In the genomic region with DNA sequence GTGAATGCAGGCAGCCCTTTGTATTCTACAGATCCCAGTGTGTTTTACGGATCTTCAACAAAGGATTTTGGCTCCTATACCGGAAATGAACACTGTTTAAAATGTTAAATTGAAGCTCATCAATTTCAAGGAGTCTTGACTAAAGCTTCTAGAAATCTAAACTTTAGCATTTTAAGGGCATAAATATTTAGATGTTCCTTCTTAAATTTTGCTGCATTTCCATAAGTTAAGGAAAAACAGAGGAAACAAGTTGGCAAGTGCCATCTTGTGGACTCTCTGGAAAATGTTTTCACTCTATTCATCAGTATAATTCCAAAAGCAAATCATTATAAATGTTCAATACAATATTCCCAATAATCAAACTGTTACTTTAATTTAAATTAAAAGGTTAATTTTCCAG, we compare ENCODE assay signal across 10 cellular contexts. TPM values are rescaled to one million over a fixed set of nuclear protein-coding genes. Genes with fewer than 3 reads are reported as not detected.
DNase-seq lines count a peak whose midpoint lies in the region; ATAC-seq, FAIRE-seq and TF ChIP-seq lines count a peak whose summit lies in the region.
"Had no signal": no experiment of that assay in that cellular context is flagged by ENCODE, and none has a peak within 500 bp of the region (broad histone marks: within the 10 kb centered on the region; RNA-seq: fewer than 3 reads in every experiment).

No MANE protein-coding gene starts in this region.

- no peak overlapping the region for H3K27ac Mint-ChIP-seq in nephron
- H3K27ac Mint-ChIP-seq in CD8-positive, alpha-beta memory T cell = no peak overlapping the region

- H3K36me3 ChIP-seq in colonic mucosa = no peaks in the 10 kb centered on the region
- no peaks in the 10 kb centered on the region for H3K36me3 ChIP-seq in CD8-positive, alpha-beta memory T cell (ENCODE audit: insufficient read depth, low read length)
- H3K36me3 ChIP-seq: MG63 had no signal

- peak; percentile 69 for TF ChIP-seq CTCF in D721Med (IDR thresholded peaks at IDR 0.05; ENCODE audit: insufficient read depth, missing control alignments)
- TF ChIP-seq CTCF in colonic mucosa (IDR thresholded peaks at IDR 0.05) = peak; percentile 42
- peak; percentile 49 to 76 (median 60) for TF ChIP-seq CTCF in nephron (IDR thresholded peaks at IDR 0.05; ENCODE audit: unreplicated experiment in 3 of 3)

- intact Hi-C loops in colonic mucosa (cut with DNase I) = loop anchor here (2.0 kb wide), 1 partner anchor 215 kb away; no protein-coding TSS in a partner anchor

- H3K9me3 Mint-ChIP-seq in nephron = no peaks in the 10 kb centered on the region
- H3K9me3 Mint-ChIP-seq in CD8-positive, alpha-beta memory T cell = no peaks in the 10 kb centered on the region

- DNase-seq in D721Med (ENCODE audit: insufficient read length, low spot score) = no peak
- DNase-seq in M059J (ENCODE audit: low read depth) = peak; percentile 20
- no peak for DNase-seq in colonic mucosa
- no peak for DNase-seq in activated gamma-delta T cell (lab: John Stamatoyannopoulos, UW)
- DNase-seq in COR-L47 (lab: John Stamatoyannopoulos, UW) = no peak
- DNase-seq in CD8-positive, alpha-beta memory T cell = no peak
- DNase-seq: MG63; stimulated activated naive CD4-positive, alpha-beta T cell had no signal

- no peaks in the 10 kb centered on the region for H3K27me3 Mint-ChIP-seq in nephron (ENCODE audit: low read depth)
- H3K27me3 Mint-ChIP-seq in CD8-positive, alpha-beta memory T cell = peaks cover 2 to 11% of the 10 kb centered on the region in 2 donors

- POLR2A ChIA-PET in CD8-positive, alpha-beta memory T cell (lab: Charles Lee) = no interaction called here

- no peaks in the 10 kb centered on the region for H3K36me3 Mint-ChIP-seq in nephron (ENCODE audit: low read depth)
- no peaks in the 10 kb centered on the region for H3K36me3 Mint-ChIP-seq in CD8-positive, alpha-beta memory T cell

- H3K27ac ChIP-seq in colonic mucosa = no peak overlapping the region
- H3K27ac ChIP-seq in CD8-positive, alpha-beta memory T cell (ENCODE audit: low read depth, low read length) = no peak overlapping the region

- no peak overlapping the region for H3K4me3 Mint-ChIP-seq in nephron
- no peak overlapping the region for H3K4me3 Mint-ChIP-seq in CD8-positive, alpha-beta memory T cell

- H3K4me1 Mint-ChIP-seq in nephron = peaks cover 9% of the 10 kb centered on the region
- peaks cover 0 to 9% (median 8%) of the 10 kb centered on the region in 3 donors for H3K4me1 Mint-ChIP-seq in CD8-positive, alpha-beta memory T cell

- CTCF ChIA-PET in CD8-positive, alpha-beta memory T cell (lab: Charles Lee) = interaction anchor here (1.4 to 4.5 kb wide), 4 partner anchors 214 to 288 kb away, joined by 4 to 23 read pairs (median 10); no protein-coding TSS in a partner anchor

- H3K4me1 ChIP-seq in colonic mucosa = no peaks in the 10 kb centered on the region
- H3K4me1 ChIP-seq in CD8-positive, alpha-beta memory T cell (ENCODE audit: insufficient read depth, low read length) = no peaks in the 10 kb centered on the region

- H3K9ac ChIP-seq in colonic mucosa (ENCODE audit: low read depth in 2 of 2, low read length in 2 of 2) = no peak overlapping the region

- ATAC-seq in HG02763 (IDR thresholded peaks at IDR 0.05; ENCODE audit: unreplicated experiment) = no peak

- no peak for FAIRE-seq in D721Med (lab: Jason Lieb, UNC)

- H3K9me3 ChIP-seq in colonic mucosa = no peaks in the 10 kb centered on the region
- no peaks in the 10 kb centered on the region for H3K9me3 ChIP-seq in CD8-positive, alpha-beta memory T cell (ENCODE audit: low read length)
- H3K9me3 ChIP-seq: MG63 had no signal

- no peaks in the 10 kb centered on the region for H3K27me3 ChIP-seq in colonic mucosa
- no peaks in the 10 kb centered on the region for H3K27me3 ChIP-seq in CD8-positive, alpha-beta memory T cell (ENCODE audit: insufficient read depth, low read length, poor library complexity, severe bottlenecking)
- H3K27me3 ChIP-seq: MG63 had no signal

- no peak overlapping the region for H3K4me3 ChIP-seq in colonic mucosa
- H3K4me3 ChIP-seq in CD8-positive, alpha-beta memory T cell (ENCODE audit: low read length) = no peak overlapping the region
- H3K4me3 ChIP-seq: MG63 had no signal

RNA-seq across cellular contexts. Expression of gene CHN1, which starts 19.6 kb away (rescaled TPM):
- total RNA-seq in M059J (2014; rRNA removed; shearing (Covaris generic)) = 11.0 and 12.7 TPM in 2 replicates
- total RNA-seq in colonic mucosa = 1 to 10 TPM; 2.2 to 2.8 TPM
- total RNA-seq in CD8-positive, alpha-beta memory T cell = 10 to 100 TPM; 18.4 to 22.1 TPM
- polyA plus RNA-seq in CD8-positive, alpha-beta memory T cell = 13.1 TPM
